In genomic region chr2:162056796-162057399, GRCh38 we compare ENCODE assay signal across 21 cellular contexts. TPM values are rescaled to one million over a fixed set of nuclear protein-coding genes. Genes with fewer than 3 reads are reported as not detected.
DNase-seq lines count a peak whose midpoint lies in the region; ATAC-seq, FAIRE-seq and TF ChIP-seq lines count a peak whose summit lies in the region.
"Had no signal": no experiment of that assay in that cellular context is flagged by ENCODE, and none has a peak within 500 bp of the region (broad histone marks: within the 10 kb centered on the region; RNA-seq: fewer than 3 reads in every experiment).

No MANE protein-coding gene starts in this region.

- no peak for ATAC-seq in PC-3
- ATAC-seq: HepG2 had no signal

- H3K36me3 ChIP-seq in PC-3 (ENCODE audit: low read depth, low read length) = peaks cover 25% of the 10 kb centered on the region
- H3K36me3 ChIP-seq in small intestine (ENCODE audit: control insufficient read depth in 2 of 2, insufficient read depth in 2 of 2, low read length in 2 of 2) = peaks cover 0 to 7% of the 10 kb centered on the region in 2 donors
- H3K36me3 ChIP-seq: brain microvascular endothelial cell had no signal

- no peak for TF ChIP-seq CTCF in PC-3 (conservative IDR thresholded peaks at IDR 0.05; ENCODE audit: low read depth, low read length)

- H3K4me1 ChIP-seq in PC-3 (ENCODE audit: insufficient read depth, low read length) (no peaks in the 10 kb centered on the region), small intestine (ENCODE audit: control insufficient read depth in 2 of 2, insufficient read depth in 1 of 2, low read depth in 1 of 2, low read length in 1 of 2) (peaks cover 0 to 4% of the 10 kb centered on the region in 2 donors)

- peaks cover 13% of the 10 kb centered on the region for H3K36me3 Mint-ChIP-seq in activated naive CD4-positive, alpha-beta T cell treated with anti-CD3 and anti-CD28 coated beads, Interleukin-2, amount 50 U/mL, for 24 hours
- peaks cover 39% of the 10 kb centered on the region for H3K36me3 Mint-ChIP-seq in activated naive CD8-positive, alpha-beta T cell treated with anti-CD3 and anti-CD28 coated beads for 36 hours

- H3K4me3 ChIP-seq in PC-3 (ENCODE audit: low read length) (no peak overlapping the region), small intestine (ENCODE audit: low read depth in 1 of 2, low read length in 2 of 2) (no peak overlapping the region)
- H3K4me3 ChIP-seq: skin epidermis had no signal

- H3K27me3 ChIP-seq in PC-3 (ENCODE audit: low read length) = no peaks in the 10 kb centered on the region
- no peaks in the 10 kb centered on the region for H3K27me3 ChIP-seq in small intestine (ENCODE audit: control insufficient read depth in 2 of 2, insufficient read depth in 2 of 2, low read length in 2 of 2)
- H3K27me3 ChIP-seq: brain microvascular endothelial cell had no signal

- no peaks in the 10 kb centered on the region for H3K9me3 Mint-ChIP-seq in activated naive CD4-positive, alpha-beta T cell treated with anti-CD3 and anti-CD28 coated beads, Interleukin-2, amount 50 U/mL, for 24 hours
- peaks cover 10% of the 10 kb centered on the region for H3K9me3 Mint-ChIP-seq in activated naive CD8-positive, alpha-beta T cell treated with anti-CD3 and anti-CD28 coated beads for 36 hours

- WGBS in small intestine, 3 donors = 47 to 64% (median 57%) methylated on average over 2 of the region's 2 CpGs

- no TSS peak for BruUV-seq in PC-3 (replicated peaks; lab: Mats Ljungman, UMichigan)

- intact Hi-C loops in PC-3 (cut with micrococcal nuclease) = no loop called here

- H3F3A ChIP-seq in PC-3 (ENCODE audit: low read length, unreplicated experiment) = no peaks in the 10 kb centered on the region

- POLR2A ChIA-PET in PC-3 (lab: Charles Lee; ENCODE audit: unreplicated experiment) = no interaction called here

- H3K4me3 Mint-ChIP-seq in activated naive CD4-positive, alpha-beta T cell treated with anti-CD3 and anti-CD28 coated beads, Interleukin-2, amount 50 U/mL, for 24 hours = peak overlapping the region; percentile 39
- H3K4me3 Mint-ChIP-seq in activated naive CD8-positive, alpha-beta T cell treated with anti-CD3 and anti-CD28 coated beads for 36 hours = no peak overlapping the region

- no peak for FAIRE-seq in small intestine (lab: Jason Lieb, UNC)
- FAIRE-seq: colon, HepG2 had no signal

- no peak overlapping the region for H3K4me2 ChIP-seq in PC-3 (ENCODE audit: low read length)

- peaks cover 79% of the 10 kb centered on the region for H3K4me1 Mint-ChIP-seq in activated naive CD4-positive, alpha-beta T cell treated with anti-CD3 and anti-CD28 coated beads, Interleukin-2, amount 50 U/mL, for 24 hours
- peaks cover 59% of the 10 kb centered on the region for H3K4me1 Mint-ChIP-seq in activated naive CD8-positive, alpha-beta T cell treated with anti-CD3 and anti-CD28 coated beads for 36 hours

- CTCF ChIA-PET in PC-3 (lab: Charles Lee) = no interaction called here

- H3K9ac ChIP-seq in PC-3 (ENCODE audit: low read length) = no peak overlapping the region

- H3K9me3 ChIP-seq in PC-3 (ENCODE audit: low read length) (peaks cover 27% of the 10 kb centered on the region), small intestine (ENCODE audit: control insufficient read depth, low read depth) (peaks cover 3% of the 10 kb centered on the region)

- no peaks in the 10 kb centered on the region for H4K20me1 ChIP-seq in PC-3 (ENCODE audit: low read length)

- peak overlapping the region; percentile 61 for H3K27ac Mint-ChIP-seq in activated naive CD4-positive, alpha-beta T cell treated with anti-CD3 and anti-CD28 coated beads, Interleukin-2, amount 50 U/mL, for 24 hours
- H3K27ac Mint-ChIP-seq in activated naive CD8-positive, alpha-beta T cell treated with anti-CD3 and anti-CD28 coated beads for 36 hours = peak overlapping the region; percentile 87

- no peak for DNase-seq in activated naive CD4-positive, alpha-beta T cell (lab: John Stamatoyannopoulos, UW)
- DNase-seq in PC-3 (peak; percentile 39), small intestine (peak; percentile 38), AG20443 (ENCODE audit: low spot score) (no peak), NCI-H1417 treated with DMSO at 0.1 percent for 48 hours (lab: John Stamatoyannopoulos, UW) (no peak)
- no peak for DNase-seq in activated naive CD8-positive, alpha-beta T cell treated with anti-CD3 and anti-CD28 coated beads for 36 hours
- DNase-seq in stimulated activated CD4-positive, alpha-beta T cell treated with anti-CD3 and anti-CD28 coated beads, Interleukin-12 subunit alpha, Interleukin-12 subunit beta, amount 100 ng/mL, for 4 hours = no peak
- DNase-seq: activated CD4-positive, alpha-beta T cell treated with anti-CD3 and anti-CD28 coated beads for 4 hours; brain microvascular endothelial cell; DMS79; effector memory CD4-positive, alpha-beta T cell; NCI-H1105; NCI-H2081; NCI-H82; OCI-M1; SHP77 treated with DMSO at 0.1 percent for 48 hours; SW 1271 had no signal

- no peak overlapping the region for H2AFZ ChIP-seq in PC-3 (ENCODE audit: low read length)

- H3K9me2 ChIP-seq in PC-3 (replicated peaks; ENCODE audit: low read length) = no peaks in the 10 kb centered on the region

- no peaks in the 10 kb centered on the region for H3K27me3 Mint-ChIP-seq in activated naive CD4-positive, alpha-beta T cell treated with anti-CD3 and anti-CD28 coated beads, Interleukin-2, amount 50 U/mL, for 24 hours
- H3K27me3 Mint-ChIP-seq in activated naive CD8-positive, alpha-beta T cell treated with anti-CD3 and anti-CD28 coated beads for 36 hours = no peaks in the 10 kb centered on the region

- H3K27ac ChIP-seq in PC-3 (ENCODE audit: low read length) (no peak overlapping the region), small intestine (ENCODE audit: low read depth in 1 of 2, low read length in 1 of 2) (no peak overlapping the region)
- H3K27ac ChIP-seq: brain microvascular endothelial cell had no signal

- no peaks in the 10 kb centered on the region for H3K79me2 ChIP-seq in PC-3 (ENCODE audit: low read length)

RNA-seq across cellular contexts. Expression of gene DPP4, which starts 17.1 kb away (rescaled TPM):
- total RNA-seq in PC-3 (2014; rRNA removed) = 14.8 and 23.3 TPM in 2 replicates
- 10 to 100 TPM; 20.8 to 22.4 TPM for total RNA-seq in activated naive CD8-positive, alpha-beta T cell treated with anti-CD3 and anti-CD28 coated beads for 36 hours
- polyA plus RNA-seq in small intestine = 10 to 100 TPM; 35.8 to 52.4 (median 51.7) TPM

Comparison
In these comparisons a context has a peak if more than half of its experiments do, and no peak if none do; other contexts are left out.
1. DNase-seq: peak in PC-3 (single experiment) and small intestine (single experiment); none in activated naive CD4-positive, alpha-beta T cell (0 of 4), activated naive CD8-positive, alpha-beta T cell treated with anti-CD3 and anti-CD28 coated beads for 36 hours (single experiment), stimulated activated CD4-positive, alpha-beta T cell treated with anti-CD3 and anti-CD28 coated beads, Interleukin-12 subunit alpha, Interleukin-12 subunit beta, amount 100 ng/mL, for 4 hours (single experiment), AG20443 (single experiment) and NCI-H1417 treated with DMSO at 0.1 percent for 48 hours (single experiment).